Comparison of ENCODE assay signal across 1 cellular context in genomic region chr5:177355868-177356168, GRCh38.
A peak's percentile ranks its signal among the peaks of the same experiment; 100 is the strongest.
TF ChIP-seq lines count a peak whose summit lies in the region.

No MANE protein-coding gene starts in this region.

TF ChIP-seq in IMR-90, 13 proteins besides CTCF, POLR2A, EP300 and RAD21:
- no peak for TF ChIP-seq MXI1 (IDR thresholded peaks at IDR 0.05; ENCODE audit: borderline replicate concordance, low read depth, low read length)
- peak; percentile 73 for TF ChIP-seq USF2 (IDR thresholded peaks at IDR 0.05; ENCODE audit: low read depth, low read length)
TF ChIP-seq in IMR-90: peak in this region for 1.
